ENCODE assay signal across 1 cellular context in the genomic region with DNA sequence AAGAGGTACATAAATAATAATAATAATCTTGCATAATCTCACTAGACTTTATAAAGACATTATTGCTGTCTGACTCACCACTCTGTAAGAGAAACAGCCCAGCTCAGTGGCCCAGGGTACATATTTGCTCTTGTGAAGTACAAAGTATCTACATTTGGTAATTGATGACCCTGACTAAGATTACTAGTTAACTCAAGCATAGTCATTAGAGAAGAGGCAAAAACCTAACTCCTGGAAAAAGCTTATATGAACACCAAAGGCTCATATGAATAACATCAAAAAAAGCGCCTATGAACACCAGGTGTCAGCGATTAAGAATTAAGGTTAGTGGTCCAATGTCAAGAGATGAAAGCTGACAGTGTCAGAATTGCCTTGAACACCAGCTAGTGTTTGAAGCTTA.
TF ChIP-seq lines count a peak whose summit lies in the region.

No MANE protein-coding gene starts in this region.

TF ChIP-seq in HepG2, 621 proteins besides CTCF, POLR2A, EP300 and RAD21 (continued from another document and continues in another):
- TF ChIP-seq, protein P1, sequence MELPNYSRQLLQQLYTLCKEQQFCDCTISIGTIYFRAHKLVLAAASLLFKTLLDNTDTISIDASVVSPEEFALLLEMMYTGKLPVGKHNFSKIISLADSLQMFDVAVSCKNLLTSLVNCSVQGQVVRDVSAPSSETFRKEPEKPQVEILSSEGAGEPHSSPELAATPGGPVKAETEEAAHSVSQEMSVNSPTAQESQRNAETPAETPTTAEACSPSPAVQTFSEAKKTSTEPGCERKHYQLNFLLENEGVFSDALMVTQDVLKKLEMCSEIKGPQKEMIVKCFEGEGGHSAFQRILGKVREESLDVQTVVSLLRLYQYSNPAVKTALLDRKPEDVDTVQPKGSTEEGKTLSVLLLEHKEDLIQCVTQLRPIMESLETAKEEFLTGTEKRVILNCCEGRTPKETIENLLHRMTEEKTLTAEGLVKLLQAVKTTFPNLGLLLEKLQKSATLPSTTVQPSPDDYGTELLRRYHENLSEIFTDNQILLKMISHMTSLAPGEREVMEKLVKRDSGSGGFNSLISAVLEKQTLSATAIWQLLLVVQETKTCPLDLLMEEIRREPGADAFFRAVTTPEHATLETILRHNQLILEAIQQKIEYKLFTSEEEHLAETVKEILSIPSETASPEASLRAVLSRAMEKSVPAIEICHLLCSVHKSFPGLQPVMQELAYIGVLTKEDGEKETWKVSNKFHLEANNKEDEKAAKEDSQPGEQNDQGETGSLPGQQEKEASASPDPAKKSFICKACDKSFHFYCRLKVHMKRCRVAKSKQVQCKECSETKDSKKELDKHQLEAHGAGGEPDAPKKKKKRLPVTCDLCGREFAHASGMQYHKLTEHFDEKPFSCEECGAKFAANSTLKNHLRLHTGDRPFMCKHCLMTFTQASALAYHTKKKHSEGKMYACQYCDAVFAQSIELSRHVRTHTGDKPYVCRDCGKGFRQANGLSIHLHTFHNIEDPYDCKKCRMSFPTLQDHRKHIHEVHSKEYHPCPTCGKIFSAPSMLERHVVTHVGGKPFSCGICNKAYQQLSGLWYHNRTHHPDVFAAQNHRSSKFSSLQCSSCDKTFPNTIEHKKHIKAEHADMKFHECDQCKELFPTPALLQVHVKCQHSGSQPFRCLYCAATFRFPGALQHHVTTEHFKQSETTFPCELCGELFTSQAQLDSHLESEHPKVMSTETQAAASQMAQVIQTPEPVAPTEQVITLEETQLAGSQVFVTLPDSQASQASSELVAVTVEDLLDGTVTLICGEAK (IDR thresholded peaks at IDR 0.05), result no peak
- TF ChIP-seq, protein P1 (CRISPR knock-in tag; IDR thresholded peaks at IDR 0.05), result no peak
- TF ChIP-seq, protein P2, sequence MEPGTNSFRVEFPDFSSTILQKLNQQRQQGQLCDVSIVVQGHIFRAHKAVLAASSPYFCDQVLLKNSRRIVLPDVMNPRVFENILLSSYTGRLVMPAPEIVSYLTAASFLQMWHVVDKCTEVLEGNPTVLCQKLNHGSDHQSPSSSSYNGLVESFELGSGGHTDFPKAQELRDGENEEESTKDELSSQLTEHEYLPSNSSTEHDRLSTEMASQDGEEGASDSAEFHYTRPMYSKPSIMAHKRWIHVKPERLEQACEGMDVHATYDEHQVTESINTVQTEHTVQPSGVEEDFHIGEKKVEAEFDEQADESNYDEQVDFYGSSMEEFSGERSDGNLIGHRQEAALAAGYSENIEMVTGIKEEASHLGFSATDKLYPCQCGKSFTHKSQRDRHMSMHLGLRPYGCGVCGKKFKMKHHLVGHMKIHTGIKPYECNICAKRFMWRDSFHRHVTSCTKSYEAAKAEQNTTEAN (CRISPR knock-in tag; conservative IDR thresholded peaks at IDR 0.05), result peak; percentile 50; the same call in 1 of the 2 replicates
- peak; percentile 80; the same call in 1 of the 2 replicates for TF ChIP-seq REPIN1 (CRISPR knock-in tag; IDR thresholded peaks at IDR 0.05; ENCODE audit: borderline replicate concordance, low read depth)
- TF ChIP-seq ZNF558 (CRISPR knock-in tag; IDR thresholded peaks at IDR 0.05; ENCODE audit: borderline replicate concordance), result no peak
- TF ChIP-seq GATAD2A (CRISPR knock-in tag; IDR thresholded peaks at IDR 0.05), result peak; percentile 90
- TF ChIP-seq SALL1 (CRISPR knock-in tag; IDR thresholded peaks at IDR 0.05), result peak; percentile 66; the same call in 1 of the 2 replicates
- TF ChIP-seq, protein P3, sequence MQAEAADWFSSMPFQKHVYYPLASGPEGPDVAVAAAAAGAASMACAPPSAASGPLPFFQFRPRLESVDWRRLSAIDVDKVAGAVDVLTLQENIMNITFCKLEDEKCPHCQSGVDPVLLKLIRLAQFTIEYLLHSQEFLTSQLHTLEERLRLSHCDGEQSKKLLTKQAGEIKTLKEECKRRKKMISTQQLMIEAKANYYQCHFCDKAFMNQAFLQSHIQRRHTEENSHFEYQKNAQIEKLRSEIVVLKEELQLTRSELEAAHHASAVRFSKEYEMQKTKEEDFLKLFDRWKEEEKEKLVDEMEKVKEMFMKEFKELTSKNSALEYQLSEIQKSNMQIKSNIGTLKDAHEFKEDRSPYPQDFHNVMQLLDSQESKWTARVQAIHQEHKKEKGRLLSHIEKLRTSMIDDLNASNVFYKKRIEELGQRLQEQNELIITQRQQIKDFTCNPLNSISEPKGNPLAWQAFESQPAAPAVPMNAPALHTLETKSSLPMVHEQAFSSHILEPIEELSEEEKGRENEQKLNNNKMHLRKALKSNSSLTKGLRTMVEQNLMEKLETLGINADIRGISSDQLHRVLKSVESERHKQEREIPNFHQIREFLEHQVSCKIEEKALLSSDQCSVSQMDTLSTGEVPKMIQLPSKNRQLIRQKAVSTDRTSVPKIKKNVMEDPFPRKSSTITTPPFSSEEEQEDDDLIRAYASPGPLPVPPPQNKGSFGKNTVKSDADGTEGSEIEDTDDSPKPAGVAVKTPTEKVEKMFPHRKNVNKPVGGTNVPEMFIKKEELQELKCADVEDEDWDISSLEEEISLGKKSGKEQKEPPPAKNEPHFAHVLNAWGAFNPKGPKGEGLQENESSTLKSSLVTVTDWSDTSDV (CRISPR knock-in tag; IDR thresholded peaks at IDR 0.05), result no peak
- TF ChIP-seq, protein P4, sequence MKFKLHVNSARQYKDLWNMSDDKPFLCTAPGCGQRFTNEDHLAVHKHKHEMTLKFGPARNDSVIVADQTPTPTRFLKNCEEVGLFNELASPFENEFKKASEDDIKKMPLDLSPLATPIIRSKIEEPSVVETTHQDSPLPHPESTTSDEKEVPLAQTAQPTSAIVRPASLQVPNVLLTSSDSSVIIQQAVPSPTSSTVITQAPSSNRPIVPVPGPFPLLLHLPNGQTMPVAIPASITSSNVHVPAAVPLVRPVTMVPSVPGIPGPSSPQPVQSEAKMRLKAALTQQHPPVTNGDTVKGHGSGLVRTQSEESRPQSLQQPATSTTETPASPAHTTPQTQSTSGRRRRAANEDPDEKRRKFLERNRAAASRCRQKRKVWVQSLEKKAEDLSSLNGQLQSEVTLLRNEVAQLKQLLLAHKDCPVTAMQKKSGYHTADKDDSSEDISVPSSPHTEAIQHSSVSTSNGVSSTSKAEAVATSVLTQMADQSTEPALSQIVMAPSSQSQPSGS (CRISPR knock-in tag; IDR thresholded peaks at IDR 0.05), result peak; percentile 75; the same call in 1 of the 2 replicates
- TF ChIP-seq RXRA (CRISPR knock-in tag; IDR thresholded peaks at IDR 0.05), result no peak
- TF ChIP-seq, protein P5, sequence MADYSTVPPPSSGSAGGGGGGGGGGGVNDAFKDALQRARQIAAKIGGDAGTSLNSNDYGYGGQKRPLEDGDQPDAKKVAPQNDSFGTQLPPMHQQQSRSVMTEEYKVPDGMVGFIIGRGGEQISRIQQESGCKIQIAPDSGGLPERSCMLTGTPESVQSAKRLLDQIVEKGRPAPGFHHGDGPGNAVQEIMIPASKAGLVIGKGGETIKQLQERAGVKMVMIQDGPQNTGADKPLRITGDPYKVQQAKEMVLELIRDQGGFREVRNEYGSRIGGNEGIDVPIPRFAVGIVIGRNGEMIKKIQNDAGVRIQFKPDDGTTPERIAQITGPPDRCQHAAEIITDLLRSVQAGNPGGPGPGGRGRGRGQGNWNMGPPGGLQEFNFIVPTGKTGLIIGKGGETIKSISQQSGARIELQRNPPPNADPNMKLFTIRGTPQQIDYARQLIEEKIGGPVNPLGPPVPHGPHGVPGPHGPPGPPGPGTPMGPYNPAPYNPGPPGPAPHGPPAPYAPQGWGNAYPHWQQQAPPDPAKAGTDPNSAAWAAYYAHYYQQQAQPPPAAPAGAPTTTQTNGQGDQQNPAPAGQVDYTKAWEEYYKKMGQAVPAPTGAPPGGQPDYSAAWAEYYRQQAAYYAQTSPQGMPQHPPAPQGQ (CRISPR knock-in tag; IDR thresholded peaks at IDR 0.05; ENCODE audit: borderline replicate concordance), result no peak
- no peak for TF ChIP-seq RFXAP (CRISPR knock-in tag; IDR thresholded peaks at IDR 0.05; ENCODE audit: borderline replicate concordance)
- TF ChIP-seq, protein P6, sequence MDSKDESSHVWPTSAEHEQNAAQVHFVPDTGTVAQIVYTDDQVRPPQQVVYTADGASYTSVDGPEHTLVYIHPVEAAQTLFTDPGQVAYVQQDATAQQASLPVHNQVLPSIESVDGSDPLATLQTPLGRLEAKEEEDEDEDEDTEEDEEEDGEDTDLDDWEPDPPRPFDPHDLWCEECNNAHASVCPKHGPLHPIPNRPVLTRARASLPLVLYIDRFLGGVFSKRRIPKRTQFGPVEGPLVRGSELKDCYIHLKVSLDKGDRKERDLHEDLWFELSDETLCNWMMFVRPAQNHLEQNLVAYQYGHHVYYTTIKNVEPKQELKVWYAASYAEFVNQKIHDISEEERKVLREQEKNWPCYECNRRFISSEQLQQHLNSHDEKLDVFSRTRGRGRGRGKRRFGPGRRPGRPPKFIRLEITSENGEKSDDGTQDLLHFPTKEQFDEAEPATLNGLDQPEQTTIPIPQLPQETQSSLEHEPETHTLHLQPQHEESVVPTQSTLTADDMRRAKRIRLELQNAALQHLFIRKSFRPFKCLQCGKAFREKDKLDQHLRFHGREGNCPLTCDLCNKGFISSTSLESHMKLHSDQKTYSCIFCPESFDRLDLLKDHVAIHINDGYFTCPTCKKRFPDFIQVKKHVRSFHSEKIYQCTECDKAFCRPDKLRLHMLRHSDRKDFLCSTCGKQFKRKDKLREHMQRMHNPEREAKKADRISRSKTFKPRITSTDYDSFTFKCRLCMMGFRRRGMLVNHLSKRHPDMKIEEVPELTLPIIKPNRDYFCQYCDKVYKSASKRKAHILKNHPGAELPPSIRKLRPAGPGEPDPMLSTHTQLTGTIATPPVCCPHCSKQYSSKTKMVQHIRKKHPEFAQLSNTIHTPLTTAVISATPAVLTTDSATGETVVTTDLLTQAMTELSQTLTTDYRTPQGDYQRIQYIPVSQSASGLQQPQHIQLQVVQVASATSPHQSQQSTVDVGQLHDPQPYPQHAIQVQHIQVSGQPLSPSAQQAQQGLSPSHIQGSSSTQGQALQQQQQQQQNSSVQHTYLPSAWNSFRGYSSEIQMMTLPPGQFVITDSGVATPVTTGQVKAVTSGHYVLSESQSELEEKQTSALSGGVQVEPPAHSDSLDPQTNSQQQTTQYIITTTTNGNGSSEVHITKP (CRISPR knock-in tag; IDR thresholded peaks at IDR 0.05; ENCODE audit: low read depth), result no peak
- TF ChIP-seq ZSCAN20 (CRISPR knock-in tag; IDR thresholded peaks at IDR 0.05; ENCODE audit: borderline replicate concordance), result no peak
- TF ChIP-seq, protein P7, sequence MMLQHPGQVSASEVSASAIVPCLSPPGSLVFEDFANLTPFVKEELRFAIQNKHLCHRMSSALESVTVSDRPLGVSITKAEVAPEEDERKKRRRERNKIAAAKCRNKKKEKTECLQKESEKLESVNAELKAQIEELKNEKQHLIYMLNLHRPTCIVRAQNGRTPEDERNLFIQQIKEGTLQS (CRISPR knock-in tag; IDR thresholded peaks at IDR 0.05), result peak; percentile 91
- no peak for TF ChIP-seq ZNF709 (CRISPR knock-in tag; IDR thresholded peaks at IDR 0.05)
- no peak for TF ChIP-seq SMAD1 (CRISPR knock-in tag; IDR thresholded peaks at IDR 0.05; ENCODE audit: borderline replicate concordance, low read depth)
- no peak for TF ChIP-seq POLR2G (IDR thresholded peaks at IDR 0.05; ENCODE audit: low read depth, low read length)
- TF ChIP-seq FOXA1 (IDR thresholded peaks at IDR 0.05), result peak; percentile 38; the same call in 1 of the 2 replicates
- TF ChIP-seq FOXA1 (CRISPR knock-in tag; IDR thresholded peaks at IDR 0.05), result peak; percentile 82
- TF ChIP-seq SIX4 (CRISPR knock-in tag; IDR thresholded peaks at IDR 0.05), result peak; percentile 47; the same call in 1 of the 2 replicates
- TF ChIP-seq, protein P8, sequence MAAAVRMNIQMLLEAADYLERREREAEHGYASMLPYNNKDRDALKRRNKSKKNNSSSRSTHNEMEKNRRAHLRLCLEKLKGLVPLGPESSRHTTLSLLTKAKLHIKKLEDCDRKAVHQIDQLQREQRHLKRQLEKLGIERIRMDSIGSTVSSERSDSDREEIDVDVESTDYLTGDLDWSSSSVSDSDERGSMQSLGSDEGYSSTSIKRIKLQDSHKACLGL (CRISPR knock-in tag; IDR thresholded peaks at IDR 0.05), result no peak
- TF ChIP-seq HDAC1 (CRISPR knock-in tag; IDR thresholded peaks at IDR 0.05), result peak; percentile 56; the same call in 1 of the 2 replicates
- TF ChIP-seq ZNF382 (CRISPR knock-in tag; IDR thresholded peaks at IDR 0.05; ENCODE audit: borderline replicate concordance), result no peak
- no peak for TF ChIP-seq ERF (CRISPR knock-in tag; IDR thresholded peaks at IDR 0.05)
